24 cellular contexts compared by ENCODE assay signal in genomic region chr3:45118615-45119062, GRCh38. TPM values are rescaled to one million over a fixed set of nuclear protein-coding genes. Genes with fewer than 3 reads are reported as not detected.
DNase-seq lines count a peak whose midpoint lies in the region; ATAC-seq, FAIRE-seq and TF ChIP-seq lines count a peak whose summit lies in the region.
"Had no signal": no experiment of that assay in that cellular context is flagged by ENCODE, and none has a peak within 500 bp of the region (broad histone marks: within the 10 kb centered on the region; RNA-seq: fewer than 3 reads in every experiment).

No MANE protein-coding gene starts in this region.

- no peak for FAIRE-seq in small intestine (lab: Jason Lieb, UNC)
- FAIRE-seq: A204.1, H54 had no signal

- peaks cover 3% of the 10 kb centered on the region for H3K36me3 Mint-ChIP-seq in activated CD4-positive, alpha-beta T cell treated with anti-CD3 and anti-CD28 coated beads, Interleukin-2, amount 10 ng/mL, durations not matched to agents 24 days and 14 days (ENCODE audit: low read depth)
- H3K36me3 Mint-ChIP-seq: CD14-positive monocyte; stimulated activated memory B cell treated with anti-CD40 and anti-IgM and Interleukin-4, amounts not matched to agents 10 μg/mL and 1 μg/mL and 100 μg/mL, for 72 hours had no signal

- H3K27me3 ChIP-seq in RWPE2 (ENCODE audit: insufficient read depth, poor library complexity, severe bottlenecking) (no peaks in the 10 kb centered on the region), colonic mucosa (no peaks in the 10 kb centered on the region), small intestine (ENCODE audit: control insufficient read depth in 2 of 2, insufficient read depth in 2 of 2, low read length in 2 of 2) (no peaks in the 10 kb centered on the region), MG63 (no peaks in the 10 kb centered on the region)
- H3K27me3 ChIP-seq: right atrium auricular region, SJSA1, upper lobe of right lung had no signal

- TF ChIP-seq CTCF in RWPE2 (IDR thresholded peaks at IDR 0.05; ENCODE audit: poor library complexity, severe bottlenecking) (no peak), colonic mucosa (IDR thresholded peaks at IDR 0.05) (no peak)

- H3K27ac ChIP-seq in RWPE2 (ENCODE audit: poor library complexity, severe bottlenecking), result peak overlapping the region; percentile 100
- peak overlapping the region; percentile 86 for H3K27ac ChIP-seq in colonic mucosa
- peak overlapping the region; percentile 59 to 82 for H3K27ac ChIP-seq in small intestine (ENCODE audit: low read depth in 1 of 2, low read length in 1 of 2)
- H3K27ac ChIP-seq: heart right ventricle, left ventricle myocardium inferior, right atrium auricular region, SJSA1, upper lobe of right lung had no signal

- no peak overlapping the region for H3K4me3 ChIP-seq in RWPE2 (ENCODE audit: severe bottlenecking)
- no peak overlapping the region for H3K4me3 ChIP-seq in colonic mucosa
- no peak overlapping the region for H3K4me3 ChIP-seq in small intestine (ENCODE audit: low read depth in 1 of 2, low read length in 2 of 2)
- no peak overlapping the region for H3K4me3 ChIP-seq in MG63
- H3K4me3 ChIP-seq: heart right ventricle, left ventricle myocardium inferior, mucosa of descending colon, right atrium auricular region, SJSA1, upper lobe of right lung had no signal

- peak overlapping the region; percentile 59 for H3K27ac Mint-ChIP-seq in activated CD4-positive, alpha-beta T cell treated with anti-CD3 and anti-CD28 coated beads, Interleukin-2, amount 10 ng/mL, durations not matched to agents 24 days and 14 days
- H3K27ac Mint-ChIP-seq: activated naive CD4-positive, alpha-beta T cell treated with anti-CD3 and anti-CD28 coated beads for 36 hours; stimulated activated memory B cell treated with anti-CD40 and anti-IgM and Interleukin-4, amounts not matched to agents 10 μg/mL and 1 μg/mL and 100 μg/mL, for 72 hours had no signal

- peak; percentile 68 for DNase-seq in activated CD4-positive, alpha-beta T cell treated with anti-CD3 and anti-CD28 coated beads, Interleukin-2, amount 10 ng/mL, durations not matched to agents 24 days and 14 days
- DNase-seq in activated CD4-positive, alpha-beta T cell treated with anti-CD3 and anti-CD28 coated beads for 48 hours, result no peak
- DNase-seq in RWPE2 (ENCODE audit: low spot score) (no peak), colonic mucosa (no peak), small intestine (peak; percentile 77), cerebellar nuclear complex (lab: John Stamatoyannopoulos, UW) (no peak), MG63 (no peak), cortex of kidney (lab: John Stamatoyannopoulos, UW) (no peak)
- DNase-seq: activated naive CD4-positive, alpha-beta T cell treated with anti-CD3 and anti-CD28 coated beads for 36 hours; heart right ventricle; left ventricle myocardium inferior; mucosa of descending colon; NCI-H1436; NCI-H2171 treated with DMSO at 0.1 percent for 48 hours; NCI-H526 treated with DMSO at 0.1 percent for 48 hours; nucleus accumbens; T1000; upper lobe of right lung had no signal

- H3K27me3 Mint-ChIP-seq in activated CD4-positive, alpha-beta T cell treated with anti-CD3 and anti-CD28 coated beads, Interleukin-2, amount 10 ng/mL, durations not matched to agents 24 days and 14 days, result peaks cover 9% of the 10 kb centered on the region

- no peak for ATAC-seq in RWPE2 (ENCODE audit: low read depth)
- ATAC-seq: heart right ventricle; stimulated activated memory B cell treated with anti-CD40 and anti-IgM and Interleukin-4, amounts not matched to agents 10 μg/mL and 1 μg/mL and 100 μg/mL, for 72 hours; upper lobe of right lung had no signal

- H3K4me1 Mint-ChIP-seq in activated CD4-positive, alpha-beta T cell treated with anti-CD3 and anti-CD28 coated beads, Interleukin-2, amount 10 ng/mL, durations not matched to agents 24 days and 14 days, result peaks cover 58% of the 10 kb centered on the region
- H3K4me1 Mint-ChIP-seq: stimulated activated memory B cell treated with anti-CD40 and anti-IgM and Interleukin-4, amounts not matched to agents 10 μg/mL and 1 μg/mL and 100 μg/mL, for 72 hours had no signal

- intact Hi-C loops in activated CD4-positive, alpha-beta T cell treated with anti-CD3 and anti-CD28 coated beads, Interleukin-2, amount 10 ng/mL, durations not matched to agents 24 days and 14 days (cut with micrococcal nuclease), result loop anchor here (2.0 to 10.0 kb wide), 3 partner anchors 14 to 576 kb away; no protein-coding TSS in a partner anchor
- intact Hi-C loops in colonic mucosa (cut with DNase I), result no loop called here

- H3K4me1 ChIP-seq in RWPE2 (ENCODE audit: insufficient read depth, poor library complexity, severe bottlenecking), result peaks cover 42% of the 10 kb centered on the region
- H3K4me1 ChIP-seq in colonic mucosa, result peaks cover 28% of the 10 kb centered on the region
- peaks cover 11 to 14% of the 10 kb centered on the region in 2 donors for H3K4me1 ChIP-seq in small intestine (ENCODE audit: control insufficient read depth in 2 of 2, insufficient read depth in 1 of 2, low read depth in 1 of 2, low read length in 1 of 2)
- H3K4me1 ChIP-seq: right atrium auricular region, upper lobe of right lung had no signal

- H3K9me3 ChIP-seq in RWPE2 (ENCODE audit: severe bottlenecking) (no peaks in the 10 kb centered on the region), colonic mucosa (no peaks in the 10 kb centered on the region), small intestine (ENCODE audit: control insufficient read depth, low read depth) (no peaks in the 10 kb centered on the region), MG63 (no peaks in the 10 kb centered on the region)
- H3K9me3 ChIP-seq: heart right ventricle, left ventricle myocardium inferior, mucosa of descending colon, right atrium auricular region, SJSA1, upper lobe of right lung had no signal

- peak overlapping the region in 1 of 2 donors; percentile 49 for H3K9ac ChIP-seq in colonic mucosa (ENCODE audit: low read depth in 2 of 2, low read length in 2 of 2)

- H3K36me3 ChIP-seq in RWPE2 (ENCODE audit: low read depth) (peaks cover 76% of the 10 kb centered on the region), colonic mucosa (no peaks in the 10 kb centered on the region), small intestine (ENCODE audit: control insufficient read depth in 2 of 2, insufficient read depth in 2 of 2, low read length in 2 of 2) (peaks cover 0 to 5% of the 10 kb centered on the region in 2 donors), MG63 (no peaks in the 10 kb centered on the region)
- H3K36me3 ChIP-seq: heart right ventricle, left ventricle myocardium inferior, right atrium auricular region, SJSA1, upper lobe of right lung had no signal

- H3K4me3 Mint-ChIP-seq in activated CD4-positive, alpha-beta T cell treated with anti-CD3 and anti-CD28 coated beads, Interleukin-2, amount 10 ng/mL, durations not matched to agents 24 days and 14 days, result peak overlapping the region; percentile 58
- H3K4me3 Mint-ChIP-seq: activated naive CD4-positive, alpha-beta T cell treated with anti-CD3 and anti-CD28 coated beads for 36 hours; CD14-positive monocyte; stimulated activated memory B cell treated with anti-CD40 and anti-IgM and Interleukin-4, amounts not matched to agents 10 μg/mL and 1 μg/mL and 100 μg/mL, for 72 hours had no signal

- 19 to 25% (median 21%) methylated on average over 1 to 2 of the region's 2 CpGs for WGBS in small intestine, 3 donors

- H3K9me3 Mint-ChIP-seq in activated CD4-positive, alpha-beta T cell treated with anti-CD3 and anti-CD28 coated beads, Interleukin-2, amount 10 ng/mL, durations not matched to agents 24 days and 14 days, result no peaks in the 10 kb centered on the region
- H3K9me3 Mint-ChIP-seq: activated naive CD4-positive, alpha-beta T cell treated with anti-CD3 and anti-CD28 coated beads for 36 hours; stimulated activated memory B cell treated with anti-CD40 and anti-IgM and Interleukin-4, amounts not matched to agents 10 μg/mL and 1 μg/mL and 100 μg/mL, for 72 hours had no signal

RNA-seq across cellular contexts. Expression of gene CDCP1, which starts 27.5 kb away (rescaled TPM):
- total RNA-seq in activated CD4-positive, alpha-beta T cell treated with anti-CD3 and anti-CD28 coated beads, Interleukin-2, amount 10 ng/mL, durations not matched to agents 24 days and 14 days, result 3.2 and 3.3 TPM in 2 replicates
- total RNA-seq in colonic mucosa, result 100 to 1,000 TPM in 1 of 2 donors, 10 to 100 TPM in 1; 84.5 to 107 TPM
- 10 to 100 TPM in 1 of 3 donors, 1 to 10 TPM in 2; 8.4 to 16.8 (median 8.5) TPM for polyA plus RNA-seq in small intestine
- 0.03 and 1.3 TPM in 2 replicates for total RNA-seq in MG63 (2014; rRNA removed; shearing (Covaris generic); ENCODE audit: low replicate concordance)

Comparison
In these comparisons a context has a peak if more than half of its experiments do, and no peak if none do; other contexts are left out.
1. DNase-seq: peak in activated CD4-positive, alpha-beta T cell treated with anti-CD3 and anti-CD28 coated beads, Interleukin-2, amount 10 ng/mL, durations not matched to agents 24 days and 14 days (single experiment) and small intestine (single experiment); none in activated CD4-positive, alpha-beta T cell treated with anti-CD3 and anti-CD28 coated beads for 48 hours (single experiment), RWPE2 (single experiment), colonic mucosa (single experiment), cerebellar nuclear complex (0 of 2), MG63 (single experiment) and cortex of kidney (single experiment).
2. RNA of gene CDCP1, which starts 27.5 kb away (total RNA-seq): 84.5 to 107 TPM in colonic mucosa; 3.2 to 3.3 TPM in activated CD4-positive, alpha-beta T cell treated with anti-CD3 and anti-CD28 coated beads, Interleukin-2, amount 10 ng/mL, durations not matched to agents 24 days and 14 days and 0.03 to 1.3 TPM in MG63; every median in the first group is over 10 times any median in the second.
3. Peak in every context shown above with its lines, with median percentiles within 50 percentile points of each other: H3K27ac ChIP-seq.